ENCODE assay signal across 8 cellular contexts in genomic region chr1:161159087-161159914, GRCh38.
DNase-seq lines count a peak whose midpoint lies in the region; ATAC-seq and TF ChIP-seq lines count a peak whose summit lies in the region.

Gene USP21 (plus strand): TSS chr1:161159500. CDS start chr1:161160641, 1,141 bp downstream.

- ATAC-seq in GM19035 (IDR thresholded peaks at IDR 0.05; ENCODE audit: unreplicated experiment) (peak; percentile 85), HG03354 (IDR thresholded peaks at IDR 0.05; ENCODE audit: poor library complexity, severe bottlenecking, unreplicated experiment) (peak; percentile 88)

- DNase-seq in AG09319 (ENCODE audit: extremely low read depth, low read depth): peak; percentile 67
- DNase-seq in NCI-H446 treated with DMSO at 0.1 percent for 48 hours (lab: John Stamatoyannopoulos, UW): peak; percentile 79
- DNase-seq in activated CD4-positive, CD25-positive, alpha-beta regulatory T cell treated with anti-CD3 and anti-CD28 coated beads, Interleukin-2, amount 50 U/mL, for 16 hours (ENCODE audit: low read depth, low spot score): peak; percentile 88
- DNase-seq in central memory CD4-positive, alpha-beta T cell: peak; percentile 90
- DNase-seq in islet precursor cell: peak; percentile 95
- peak; percentile 85 to 92 (median 86) for DNase-seq in stimulated activated CD4-positive, alpha-beta T cell treated with anti-CD3 and anti-CD28 coated beads, Interleukin-12 subunit alpha, Interleukin-12 subunit beta, amount 100 ng/mL, for 48 hours (ENCODE audit: low read depth in 2 of 3, low spot score in 1 of 3)

- peak; percentile 46 for TF ChIP-seq CTCF in AG09319 (IDR thresholded peaks at IDR 0.05; ENCODE audit: low read depth, low read length)

Comparison
In these comparisons a context has a peak if more than half of its experiments do, and no peak if none do; other contexts are left out.
1. Peak in every context shown above with its lines: DNase-seq and ATAC-seq.